ENCODE assay signal across 20 cellular contexts in the genomic region with DNA sequence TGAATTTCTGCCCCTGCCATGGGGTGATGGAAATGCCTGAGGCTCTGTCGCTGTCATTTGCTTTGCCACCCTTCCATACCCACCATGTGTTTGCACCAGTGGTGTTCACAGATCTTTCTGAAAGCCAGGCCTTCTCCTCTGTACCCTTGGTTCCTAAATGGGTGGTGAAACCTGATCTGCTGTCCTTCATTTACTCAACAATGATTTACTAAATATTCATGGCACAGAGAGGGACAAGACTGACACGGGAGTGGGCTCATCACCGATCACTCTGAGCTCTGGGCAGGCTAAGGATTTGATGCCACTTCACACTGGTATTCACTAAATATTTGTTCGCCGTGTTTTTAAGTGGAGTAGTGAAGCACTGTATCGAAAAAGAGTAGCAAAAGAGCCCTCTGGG.
"Had no signal": no experiment of that assay in that cellular context is flagged by ENCODE, and none has a peak within 500 bp of the region (broad histone marks: within the 10 kb centered on the region; RNA-seq: fewer than 3 reads in every experiment).

No MANE protein-coding gene starts in this region.

- H3K27me3 Mint-ChIP-seq: activated CD4-positive, alpha-beta memory T cell treated with anti-CD3 and anti-CD28 coated beads, Interleukin-2, amount 10 ng/mL, durations not matched to agents 7 days and 5 days; activated CD4-positive, alpha-beta T cell treated with anti-CD3 and anti-CD28 coated beads for 36 hours; activated naive CD8-positive, alpha-beta T cell treated with anti-CD3 and anti-CD28 coated beads, Interleukin-2, amount 10 ng/mL, durations not matched to agents 7 days and 5 days; naive B cell had no signal

- H3K9me3 ChIP-seq: ascending aorta, breast epithelium, gastroesophageal sphincter, ovary, transverse colon had no signal

- H3K27me3 ChIP-seq: ascending aorta, breast epithelium, gastroesophageal sphincter, heart right ventricle, ovary, transverse colon had no signal

- FAIRE-seq: islet of Langerhans had no signal

- H3K9me3 Mint-ChIP-seq: activated CD4-positive, alpha-beta memory T cell treated with anti-CD3 and anti-CD28 coated beads, Interleukin-2, amount 10 ng/mL, durations not matched to agents 7 days and 5 days; stimulated activated effector memory CD8-positive, alpha-beta T cell treated with anti-CD3 and anti-CD28 coated beads, Interleukin-12 subunit alpha, Interleukin-12 subunit beta, amount 100 ng/mL, for 72 hours had no signal

- DNase-seq: activated CD4-positive, alpha-beta memory T cell treated with anti-CD3 and anti-CD28 coated beads, Interleukin-2, amount 10 ng/mL, durations not matched to agents 7 days and 5 days; activated CD4-positive, alpha-beta T cell treated with anti-CD3 and anti-CD28 coated beads for 36 hours; activated gamma-delta T cell treated with Interleukin-2 at 50 U/mL for 16 hours; activated naive CD8-positive, alpha-beta T cell treated with anti-CD3 and anti-CD28 coated beads, Interleukin-2, amount 10 ng/mL, durations not matched to agents 7 days and 5 days; activated T-cell treated with anti-CD3 and anti-CD28 coated beads, Interleukin-2, amount 50 U/mL, for 48 hours; erythroblast; heart right ventricle; left colon; naive B cell; ovary; stimulated activated CD4-positive, alpha-beta T cell treated with anti-CD3 and anti-CD28 coated beads, Interleukin-12 subunit alpha, Interleukin-12 subunit beta, amount 100 ng/mL, for 4 hours; stimulated activated CD4-positive, alpha-beta T cell treated with anti-CD3 and anti-CD28 coated beads, Interleukin-2, amount 100 ng/mL, for 24 hours; transverse colon had no signal

- H3K27ac ChIP-seq: ascending aorta, SK-N-MC, VCaP had no signal

- ATAC-seq: activated CD4-positive, alpha-beta T cell treated with anti-CD3 and anti-CD28 coated beads for 36 hours; gastroesophageal sphincter; left colon; stimulated activated effector memory CD8-positive, alpha-beta T cell treated with anti-CD3 and anti-CD28 coated beads, Interleukin-12 subunit alpha, Interleukin-12 subunit beta, amount 100 ng/mL, for 72 hours had no signal

- H3K36me3 ChIP-seq: ascending aorta, breast epithelium, gastroesophageal sphincter, ovary, transverse colon had no signal

- H3K27ac Mint-ChIP-seq: activated CD4-positive, alpha-beta memory T cell treated with anti-CD3 and anti-CD28 coated beads, Interleukin-2, amount 10 ng/mL, durations not matched to agents 7 days and 5 days; activated CD4-positive, alpha-beta T cell treated with anti-CD3 and anti-CD28 coated beads for 36 hours; activated naive CD8-positive, alpha-beta T cell treated with anti-CD3 and anti-CD28 coated beads, Interleukin-2, amount 10 ng/mL, durations not matched to agents 7 days and 5 days; stimulated activated effector memory CD8-positive, alpha-beta T cell treated with anti-CD3 and anti-CD28 coated beads, Interleukin-12 subunit alpha, Interleukin-12 subunit beta, amount 100 ng/mL, for 72 hours had no signal

- H3K4me1 ChIP-seq: ascending aorta, breast epithelium, transverse colon had no signal

- H3K4me3 Mint-ChIP-seq: activated CD4-positive, alpha-beta memory T cell treated with anti-CD3 and anti-CD28 coated beads, Interleukin-2, amount 10 ng/mL, durations not matched to agents 7 days and 5 days; activated CD4-positive, alpha-beta T cell treated with anti-CD3 and anti-CD28 coated beads for 36 hours; activated naive CD8-positive, alpha-beta T cell treated with anti-CD3 and anti-CD28 coated beads, Interleukin-2, amount 10 ng/mL, durations not matched to agents 7 days and 5 days; naive B cell; stimulated activated effector memory CD8-positive, alpha-beta T cell treated with anti-CD3 and anti-CD28 coated beads, Interleukin-12 subunit alpha, Interleukin-12 subunit beta, amount 100 ng/mL, for 72 hours had no signal

- H3K4me3 ChIP-seq: ascending aorta, breast epithelium, gastroesophageal sphincter, heart right ventricle, ovary, SK-N-MC, transverse colon had no signal
